In genomic region chr2:158297606-158298005, GRCh38 we compare ENCODE assay signal across 19 cellular contexts.
DNase-seq lines count a peak whose midpoint lies in the region; ATAC-seq and TF ChIP-seq lines count a peak whose summit lies in the region.
"Had no signal": no experiment of that assay in that cellular context is flagged by ENCODE, and none has a peak within 500 bp of the region (broad histone marks: within the 10 kb centered on the region; RNA-seq: fewer than 3 reads in every experiment).

No MANE protein-coding gene starts in this region.

- no peaks in the 10 kb centered on the region for H3K27me3 ChIP-seq in naive thymus-derived CD4-positive, alpha-beta T cell (ENCODE audit: control insufficient read depth in 2 of 2, insufficient read depth in 2 of 2, low read length in 2 of 2)
- no peaks in the 10 kb centered on the region for H3K27me3 ChIP-seq in testis
- H3K27me3 ChIP-seq: breast epithelium, upper lobe of left lung had no signal

- no peaks in the 10 kb centered on the region for H3K36me3 Mint-ChIP-seq in naive thymus-derived CD4-positive, alpha-beta T cell
- H3K36me3 Mint-ChIP-seq: natural killer cell had no signal

- TF ChIP-seq POLR2A in testis (IDR thresholded peaks at IDR 0.05), result no peak

- POLR2A ChIA-PET in naive thymus-derived CD4-positive, alpha-beta T cell (lab: Charles Lee), result no interaction called here

- peaks cover 0 to 3% (median 0%) of the 10 kb centered on the region in 3 experiments for H3K9me3 ChIP-seq in naive thymus-derived CD4-positive, alpha-beta T cell (ENCODE audit: control insufficient read depth in 2 of 3, low read length in 3 of 3)
- no peaks in the 10 kb centered on the region for H3K9me3 ChIP-seq in testis

- H3K4me1 Mint-ChIP-seq in naive thymus-derived CD4-positive, alpha-beta T cell, result no peaks in the 10 kb centered on the region
- H3K4me1 Mint-ChIP-seq: natural killer cell had no signal

- intact Hi-C loops in naive thymus-derived CD4-positive, alpha-beta T cell (cut with micrococcal nuclease), result no loop called here
- intact Hi-C loops in testis (cut with DNase I; ENCODE audit: low total_unique reads), result no loop called here

- H3K27ac ChIP-seq in naive thymus-derived CD4-positive, alpha-beta T cell (ENCODE audit: low read depth, low read length), result no peak overlapping the region
- H3K27ac ChIP-seq in testis, result no peak overlapping the region
- H3K27ac ChIP-seq: KMS-11, upper lobe of left lung, VCaP had no signal

- no peaks in the 10 kb centered on the region for H3K4me1 ChIP-seq in naive thymus-derived CD4-positive, alpha-beta T cell (ENCODE audit: control insufficient read depth in 2 of 2, insufficient read depth in 2 of 2, low read length in 2 of 2)
- H3K4me1 ChIP-seq in testis, result no peaks in the 10 kb centered on the region
- H3K4me1 ChIP-seq: upper lobe of left lung had no signal

- TF ChIP-seq CTCF in epithelial cell of esophagus (IDR thresholded peaks at IDR 0.05; ENCODE audit: insufficient read depth, low read depth, low read length, missing control alignments), result no peak
- no peak for TF ChIP-seq CTCF in testis (IDR thresholded peaks at IDR 0.05)

- CTCF ChIA-PET in naive thymus-derived CD4-positive, alpha-beta T cell (lab: Charles Lee), result no interaction called here

- H3K9me3 Mint-ChIP-seq in naive thymus-derived CD4-positive, alpha-beta T cell, result peaks cover 0 to 19% (median 2%) of the 10 kb centered on the region in 11 donors
- H3K9me3 Mint-ChIP-seq: natural killer cell had no signal

- peak; percentile 38 for ATAC-seq in naive thymus-derived CD4-positive, alpha-beta T cell
- no peak for ATAC-seq in GM18519 (IDR thresholded peaks at IDR 0.05; ENCODE audit: low FRiP score, unreplicated experiment)
- ATAC-seq in HG03378 (IDR thresholded peaks at IDR 0.05; ENCODE audit: unreplicated experiment), result no peak
- ATAC-seq: left colon, natural killer cell had no signal

- 73 to 75% methylated on average over 1 of the region's 1 CpG for WGBS in testis, 2 donors

- H3K27ac Mint-ChIP-seq in naive thymus-derived CD4-positive, alpha-beta T cell, result no peak overlapping the region
- H3K27ac Mint-ChIP-seq: natural killer cell had no signal

- H3K27me3 Mint-ChIP-seq in naive thymus-derived CD4-positive, alpha-beta T cell, result peaks cover under 1 to 16% (median 5%) of the 10 kb centered on the region in 5 donors

- DNase-seq in GM04504 (ENCODE audit: low read depth), result peak; percentile 18
- peak; percentile 54 for DNase-seq in OCI-M1 (lab: John Stamatoyannopoulos, UW)
- peak; percentile 82 for DNase-seq in epithelial cell of esophagus (ENCODE audit: low read depth)
- no peak for DNase-seq in naive thymus-derived CD4-positive, alpha-beta T cell
- no peak for DNase-seq in testis
- no peak for DNase-seq in stimulated activated CD8-positive, alpha-beta memory T cell treated with anti-CD3 and anti-CD28 coated beads, Interleukin-4, amount 100 ng/mL, for 48 hours
- DNase-seq: activated gamma-delta T cell treated with Interleukin-2 at 50 U/mL for 16 hours, C1 segment of cervical spinal cord, head of caudate nucleus, left colon, natural killer cell, NCI-H2081 treated with DMSO at 0.1 percent for 48 hours, SHP77 treated with DMSO at 0.1 percent for 48 hours had no signal

- H3K36me3 ChIP-seq in naive thymus-derived CD4-positive, alpha-beta T cell (ENCODE audit: control insufficient read depth in 2 of 3, insufficient read depth in 3 of 3, low read length in 3 of 3), result no peaks in the 10 kb centered on the region
- H3K36me3 ChIP-seq in testis (ENCODE audit: low read depth, missing control alignments), result no peaks in the 10 kb centered on the region
- H3K36me3 ChIP-seq: breast epithelium, upper lobe of left lung had no signal

- H3K4me3 ChIP-seq in epithelial cell of esophagus (ENCODE audit: low read length) (no peak overlapping the region), testis (no peak overlapping the region)
- H3K4me3 ChIP-seq in naive thymus-derived CD4-positive, alpha-beta T cell (ENCODE audit: low read length), result no peak overlapping the region
- H3K4me3 ChIP-seq: breast epithelium, upper lobe of left lung had no signal

- H3K4me3 Mint-ChIP-seq in naive thymus-derived CD4-positive, alpha-beta T cell, result no peak overlapping the region
- H3K4me3 Mint-ChIP-seq: natural killer cell had no signal

Comparison
In these comparisons a context has a peak if more than half of its experiments do, and no peak if none do; other contexts are left out.
1. DNase-seq: peak in GM04504 (single experiment), OCI-M1 (single experiment) and epithelial cell of esophagus (single experiment); none in naive thymus-derived CD4-positive, alpha-beta T cell (0 of 9), testis (single experiment) and stimulated activated CD8-positive, alpha-beta memory T cell treated with anti-CD3 and anti-CD28 coated beads, Interleukin-4, amount 100 ng/mL, for 48 hours (single experiment).